In genomic region chr16:85794696-85795095, GRCh38 we compare ENCODE assay signal across 16 cellular contexts. TPM values are rescaled to one million over a fixed set of nuclear protein-coding genes. Genes with fewer than 3 reads are reported as not detected.
DNase-seq lines count a peak whose midpoint lies in the region; ATAC-seq and TF ChIP-seq lines count a peak whose summit lies in the region.
"Had no signal": no experiment of that assay in that cellular context is flagged by ENCODE, and none has a peak within 500 bp of the region (broad histone marks: within the 10 kb centered on the region; RNA-seq: fewer than 3 reads in every experiment).

No MANE protein-coding gene starts in this region.

- POLR2A ChIA-PET in RWPE1 (lab: Yijun Ruan, JAX; ENCODE audit: low non-redundant PET) = no interaction called here

- peaks cover 64% of the 10 kb centered on the region for H3K36me3 Mint-ChIP-seq in nephron progenitor cell (ENCODE audit: low read depth)
- peaks cover 57% of the 10 kb centered on the region for H3K36me3 Mint-ChIP-seq in stimulated activated memory B cell treated with anti-CD40 and anti-IgM and Interleukin-4, amounts not matched to agents 10 μg/mL and 1 μg/mL and 100 μg/mL, for 72 hours

- H3K27me3 ChIP-seq in left ventricle myocardium inferior (ENCODE audit: low read depth) = no peaks in the 10 kb centered on the region

- DNase-seq in left cardiac atrium (peak; percentile 8), left ventricle myocardium inferior (no peak), RWPE1 (ENCODE audit: low spot score) (no peak), nephron progenitor cell (no peak), superior temporal gyrus (ENCODE audit: extremely low spot score) (no peak), NCI-H1436 treated with DMSO at 0.1 percent for 48 hours (lab: John Stamatoyannopoulos, UW) (no peak)
- DNase-seq: ACHN; CD4-positive, alpha-beta memory T cell; DMS79 treated with DMSO at 0.1 percent for 48 hours; EL; H7 had no signal

- H3K9me3 ChIP-seq in left ventricle myocardium inferior (replicated peaks) = peaks cover 4% of the 10 kb centered on the region

- TF ChIP-seq CTCF in left ventricle myocardium inferior (IDR thresholded peaks at IDR 0.05; ENCODE audit: borderline replicate concordance) = no peak
- TF ChIP-seq CTCF in RWPE1 (conservative IDR thresholded peaks at IDR 0.05; ENCODE audit: low read depth) = no peak
- no peak for TF ChIP-seq CTCF in nephron progenitor cell (IDR thresholded peaks at IDR 0.05)

- intact Hi-C loops in left cardiac atrium (cut with DNase I) (no loop called here), left ventricle myocardium inferior (cut with micrococcal nuclease) (no loop called here)

- H3K36me3 ChIP-seq in left ventricle myocardium inferior = peaks cover 48% of the 10 kb centered on the region

- H3K27ac ChIP-seq in left ventricle myocardium inferior (replicated peaks) = no peak overlapping the region
- H3K27ac ChIP-seq in RWPE1 = peak overlapping the region; percentile 36; the same call in 1 of the 2 replicates
- H3K27ac ChIP-seq: C4-2B, HL-60 had no signal

- H3K4me3 ChIP-seq in left ventricle myocardium inferior = no peak overlapping the region
- H3K4me3 ChIP-seq: GM23338 had no signal

- H3K27me3 Mint-ChIP-seq in nephron progenitor cell (ENCODE audit: low read depth, poor library complexity) = no peaks in the 10 kb centered on the region
- H3K27me3 Mint-ChIP-seq in stimulated activated memory B cell treated with anti-CD40 and anti-IgM and Interleukin-4, amounts not matched to agents 10 μg/mL and 1 μg/mL and 100 μg/mL, for 72 hours = no peaks in the 10 kb centered on the region
- H3K27me3 Mint-ChIP-seq: B cell; CD4-positive, alpha-beta memory T cell had no signal

- peaks cover 17% of the 10 kb centered on the region for H3K9me3 Mint-ChIP-seq in nephron progenitor cell
- no peaks in the 10 kb centered on the region for H3K9me3 Mint-ChIP-seq in stimulated activated memory B cell treated with anti-CD40 and anti-IgM and Interleukin-4, amounts not matched to agents 10 μg/mL and 1 μg/mL and 100 μg/mL, for 72 hours
- H3K9me3 Mint-ChIP-seq: CD4-positive, alpha-beta memory T cell had no signal

- H3K4me3 Mint-ChIP-seq in nephron progenitor cell = no peak overlapping the region
- no peak overlapping the region for H3K4me3 Mint-ChIP-seq in stimulated activated memory B cell treated with anti-CD40 and anti-IgM and Interleukin-4, amounts not matched to agents 10 μg/mL and 1 μg/mL and 100 μg/mL, for 72 hours
- H3K4me3 Mint-ChIP-seq: B cell, GM23338 had no signal

- no peak for ATAC-seq in left cardiac atrium
- ATAC-seq in stimulated activated memory B cell treated with anti-CD40 and anti-IgM and Interleukin-4, amounts not matched to agents 10 μg/mL and 1 μg/mL and 100 μg/mL, for 72 hours = no peak
- ATAC-seq: GM23338 had no signal

- H3K4me1 ChIP-seq in left ventricle myocardium inferior = peaks cover 38% of the 10 kb centered on the region

- peak overlapping the region; percentile 53 for H3K27ac Mint-ChIP-seq in nephron progenitor cell
- H3K27ac Mint-ChIP-seq in stimulated activated memory B cell treated with anti-CD40 and anti-IgM and Interleukin-4, amounts not matched to agents 10 μg/mL and 1 μg/mL and 100 μg/mL, for 72 hours = no peak overlapping the region
- H3K27ac Mint-ChIP-seq: B cell, GM23338 had no signal

- peaks cover 29% of the 10 kb centered on the region for H3K4me1 Mint-ChIP-seq in nephron progenitor cell
- H3K4me1 Mint-ChIP-seq in stimulated activated memory B cell treated with anti-CD40 and anti-IgM and Interleukin-4, amounts not matched to agents 10 μg/mL and 1 μg/mL and 100 μg/mL, for 72 hours = peaks cover 40% of the 10 kb centered on the region

- CTCF ChIA-PET in RWPE1 (lab: Yijun Ruan, JAX) = no interaction called here

RNA-seq across cellular contexts. Expression of gene EMC8, which starts 4.6 kb away (rescaled TPM):
- total RNA-seq in left cardiac atrium (10 to 100 TPM; 18.6 to 24.4 TPM), left ventricle myocardium inferior (22.5 TPM)

RNA-seq across cellular contexts. Expression of gene COX4I1, which starts 4.8 kb away (rescaled TPM):
- 1,000 to 10,000 TPM; 1,590 to 1,597 TPM for total RNA-seq in left cardiac atrium
- 1,881 TPM for total RNA-seq in left ventricle myocardium inferior

RNA-seq across cellular contexts. Expression of gene C16orf74, which starts 43.8 kb away (rescaled TPM):
- 1 to 10 TPM; 2.3 to 2.6 TPM for total RNA-seq in left cardiac atrium
- total RNA-seq in left ventricle myocardium inferior = 2.3 TPM
